8 cellular contexts compared by ENCODE assay signal in genomic region chr7:110336423-110336822, GRCh38.
"Had no signal": no experiment of that assay in that cellular context is flagged by ENCODE, and none has a peak within 500 bp of the region (broad histone marks: within the 10 kb centered on the region; RNA-seq: fewer than 3 reads in every experiment).

No MANE protein-coding gene starts in this region.

- H3K36me3 ChIP-seq: HAP-1 had no signal

- H2AFZ ChIP-seq: GM23248, GM23338 had no signal

- H3K4me1 ChIP-seq: HAP-1 had no signal

- H3K4me2 ChIP-seq: GM23338 had no signal

- H3K4me3 ChIP-seq: GM23248, GM23338, HAP-1 had no signal

- H3K9me3 ChIP-seq: HAP-1 had no signal

- H3K9ac ChIP-seq: GM23248 had no signal

- H3K27ac ChIP-seq: GM23248 had no signal

- DNase-seq: GM23248, GOT3, H7, H9, HCEC 1CT, HFFc6 had no signal
